20 cellular contexts compared by ENCODE assay signal in the genomic region with DNA sequence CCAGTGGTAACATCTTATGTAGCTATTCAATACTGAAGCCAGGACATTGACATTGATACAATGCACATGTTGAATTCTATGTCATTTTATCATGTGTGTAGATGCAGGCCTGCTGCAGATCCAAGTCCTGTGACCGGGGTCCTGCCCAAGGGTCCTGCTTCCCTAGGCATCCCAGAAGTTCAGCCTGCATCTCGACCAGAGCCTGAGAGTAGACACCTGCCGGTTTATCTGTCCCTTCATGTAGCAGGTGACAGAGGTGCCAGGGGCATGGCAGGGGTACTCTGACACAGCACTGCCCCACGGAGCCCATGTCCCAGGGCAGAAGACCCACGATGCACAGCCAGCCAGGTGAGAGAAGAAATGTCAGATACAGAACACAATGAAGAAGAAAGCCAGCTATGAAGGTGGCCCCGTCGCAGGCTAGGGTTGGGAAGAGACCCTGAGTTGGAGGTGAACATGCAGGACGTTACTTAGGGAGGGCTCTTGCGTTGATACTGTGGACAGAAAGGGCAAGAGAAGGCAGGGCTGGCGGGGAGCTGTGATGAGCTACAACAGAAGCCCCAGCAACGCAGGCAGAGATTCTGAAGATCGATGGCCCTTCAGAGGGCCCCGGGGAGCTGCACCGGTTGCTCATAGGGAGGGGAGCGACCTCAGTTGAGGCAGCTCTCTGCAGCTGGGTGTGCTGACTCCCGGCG. TPM values are rescaled to one million over a fixed set of nuclear protein-coding genes. Genes with fewer than 3 reads are reported as not detected.
DNase-seq lines count a peak whose midpoint lies in the region; ATAC-seq, FAIRE-seq and TF ChIP-seq lines count a peak whose summit lies in the region.
"Had no signal": no experiment of that assay in that cellular context is flagged by ENCODE, and none has a peak within 500 bp of the region (broad histone marks: within the 10 kb centered on the region; RNA-seq: fewer than 3 reads in every experiment).

No MANE protein-coding gene starts in this region.

- H3K4me3 Mint-ChIP-seq in T-helper 17 cell, result no peak overlapping the region
- H3K4me3 Mint-ChIP-seq: CD14-positive monocyte; CD4-positive, alpha-beta memory T cell; H9 had no signal

- H3K4me3 ChIP-seq in pancreas, result no peak overlapping the region
- H3K4me3 ChIP-seq: A549 had no signal

- no peaks in the 10 kb centered on the region for H3K9me3 ChIP-seq in T-helper 17 cell (ENCODE audit: control insufficient read depth, low read length, poor library complexity, severe bottlenecking)
- H3K9me3 ChIP-seq in pancreas, result no peaks in the 10 kb centered on the region
- H3K9me3 ChIP-seq: A549 had no signal

- no peak for TF ChIP-seq CTCF in pancreas (IDR thresholded peaks at IDR 0.05)

- peaks cover 10% of the 10 kb centered on the region for H3K4me1 Mint-ChIP-seq in T-helper 17 cell
- H3K4me1 Mint-ChIP-seq: CD14-positive monocyte had no signal

- intact Hi-C loops in pancreas (cut with DNase I), result loop anchor here in 2 of 3 donors (10.0 kb wide), 2 partner anchors 865 to 875 kb away; no protein-coding TSS in a partner anchor

- DNase-seq in NCI-H345 (lab: John Stamatoyannopoulos, UW) (peak; percentile 30), NCI-H345 treated with DMSO at 0.1 percent for 48 hours (lab: John Stamatoyannopoulos, UW; ENCODE audit: unreplicated experiment) (no peak), T-helper 17 cell (no peak), mesenteric fat pad (ENCODE audit: low spot score) (peak; percentile 72), NCI-H82 treated with DMSO at 0.1 percent for 48 hours (lab: John Stamatoyannopoulos, UW; ENCODE audit: unreplicated experiment) (no peak), SHP77 (lab: John Stamatoyannopoulos, UW) (no peak), pancreas (no peak)
- DNase-seq: AML-193; CD4-positive, alpha-beta memory T cell; DMS153; DMS79; GDM1; GOT3; H9 had no signal

- no peaks in the 10 kb centered on the region for H3K4me1 ChIP-seq in pancreas
- H3K4me1 ChIP-seq: A549 had no signal

- ATAC-seq in T-helper 17 cell (no peak), pancreas (no peak)
- ATAC-seq: A549 had no signal

- no peak for FAIRE-seq in pancreas (lab: Jason Lieb, UNC)
- FAIRE-seq: A549, GM12892, GM18507 had no signal

- peaks cover 42% of the 10 kb centered on the region for H3K27me3 Mint-ChIP-seq in T-helper 17 cell

- peak overlapping the region; percentile 85 for H3K27ac Mint-ChIP-seq in T-helper 17 cell
- H3K27ac Mint-ChIP-seq: CD14-positive monocyte had no signal

- no peak overlapping the region for H3K27ac ChIP-seq in pancreas
- H3K27ac ChIP-seq: 22Rv1, A549, HL-60 had no signal

- H3K36me3 Mint-ChIP-seq in T-helper 17 cell (ENCODE audit: low read depth), result peaks cover 2% of the 10 kb centered on the region
- H3K36me3 Mint-ChIP-seq: CD14-positive monocyte; CD4-positive, alpha-beta memory T cell had no signal

- 65 to 72% methylated on average over 17 of the region's 17 CpGs for WGBS in pancreas, 2 donors

- no peaks in the 10 kb centered on the region for H3K36me3 ChIP-seq in pancreas

- H3K27me3 ChIP-seq in pancreas, result no peaks in the 10 kb centered on the region

RNA-seq across cellular contexts. Expression of a gene that starts 51.0 kb away (rescaled TPM):
- total RNA-seq in T-helper 17 cell (10 to 100 TPM; 12.5 to 16.6 TPM), mesenteric fat pad (24.6 TPM), pancreas (10 to 100 TPM; 12.1 to 21.5 (median 14.3) TPM)
- polyA plus RNA-seq in pancreas, result 10 to 100 TPM; 21.9 to 25.9 TPM

RNA-seq across cellular contexts. Expression of a gene that starts 58.7 kb away (rescaled TPM):
- total RNA-seq in T-helper 17 cell, result 10 to 100 TPM in 1 of 2 donors, 1 to 10 TPM in 1; 8.6 to 11.6 TPM
- total RNA-seq in mesenteric fat pad, result 2.4 TPM
- total RNA-seq in pancreas, result 1 to 10 TPM; 2.3 to 5.2 (median 4.0) TPM
- 1 to 10 TPM; 1.5 to 1.7 TPM for polyA plus RNA-seq in pancreas

Comparison
In these comparisons a context has a peak if more than half of its experiments do, and no peak if none do; other contexts are left out.
1. DNase-seq: peak in NCI-H345 (single experiment) and mesenteric fat pad (single experiment); none in NCI-H345 treated with DMSO at 0.1 percent for 48 hours (single experiment), T-helper 17 cell (0 of 3), NCI-H82 treated with DMSO at 0.1 percent for 48 hours (single experiment), SHP77 (0 of 2) and pancreas (0 of 6).